1 cellular context compared by ENCODE assay signal in the genomic region with DNA sequence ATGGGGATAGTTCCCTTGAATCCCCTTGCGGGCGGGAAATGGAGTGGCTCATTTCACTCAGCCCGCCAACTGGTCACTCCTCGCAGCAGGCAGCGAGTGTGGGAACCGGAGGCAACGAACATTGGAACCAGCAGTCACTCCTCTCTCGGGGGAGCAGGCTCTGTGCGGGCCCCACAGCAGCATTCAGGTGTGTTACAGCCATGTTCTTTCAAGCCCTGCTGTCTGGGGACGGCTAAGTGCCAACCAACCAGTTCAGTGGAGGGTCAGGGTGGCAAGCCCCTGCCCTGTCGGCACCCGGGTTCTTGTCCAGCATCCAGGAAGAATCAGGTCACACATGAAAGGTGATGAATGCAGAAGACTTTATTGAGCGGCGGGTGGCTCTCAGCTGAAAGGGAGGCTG.
TF ChIP-seq lines count a peak whose summit lies in the region.

No MANE protein-coding gene starts in this region.

TF ChIP-seq in GM23338, 12 proteins besides CTCF, POLR2A, EP300 and RAD21 (continued from another document):
- TF ChIP-seq, protein P1, sequence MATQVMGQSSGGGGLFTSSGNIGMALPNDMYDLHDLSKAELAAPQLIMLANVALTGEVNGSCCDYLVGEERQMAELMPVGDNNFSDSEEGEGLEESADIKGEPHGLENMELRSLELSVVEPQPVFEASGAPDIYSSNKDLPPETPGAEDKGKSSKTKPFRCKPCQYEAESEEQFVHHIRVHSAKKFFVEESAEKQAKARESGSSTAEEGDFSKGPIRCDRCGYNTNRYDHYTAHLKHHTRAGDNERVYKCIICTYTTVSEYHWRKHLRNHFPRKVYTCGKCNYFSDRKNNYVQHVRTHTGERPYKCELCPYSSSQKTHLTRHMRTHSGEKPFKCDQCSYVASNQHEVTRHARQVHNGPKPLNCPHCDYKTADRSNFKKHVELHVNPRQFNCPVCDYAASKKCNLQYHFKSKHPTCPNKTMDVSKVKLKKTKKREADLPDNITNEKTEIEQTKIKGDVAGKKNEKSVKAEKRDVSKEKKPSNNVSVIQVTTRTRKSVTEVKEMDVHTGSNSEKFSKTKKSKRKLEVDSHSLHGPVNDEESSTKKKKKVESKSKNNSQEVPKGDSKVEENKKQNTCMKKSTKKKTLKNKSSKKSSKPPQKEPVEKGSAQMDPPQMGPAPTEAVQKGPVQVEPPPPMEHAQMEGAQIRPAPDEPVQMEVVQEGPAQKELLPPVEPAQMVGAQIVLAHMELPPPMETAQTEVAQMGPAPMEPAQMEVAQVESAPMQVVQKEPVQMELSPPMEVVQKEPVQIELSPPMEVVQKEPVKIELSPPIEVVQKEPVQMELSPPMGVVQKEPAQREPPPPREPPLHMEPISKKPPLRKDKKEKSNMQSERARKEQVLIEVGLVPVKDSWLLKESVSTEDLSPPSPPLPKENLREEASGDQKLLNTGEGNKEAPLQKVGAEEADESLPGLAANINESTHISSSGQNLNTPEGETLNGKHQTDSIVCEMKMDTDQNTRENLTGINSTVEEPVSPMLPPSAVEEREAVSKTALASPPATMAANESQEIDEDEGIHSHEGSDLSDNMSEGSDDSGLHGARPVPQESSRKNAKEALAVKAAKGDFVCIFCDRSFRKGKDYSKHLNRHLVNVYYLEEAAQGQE (IDR thresholded peaks at IDR 0.05; ENCODE audit: unreplicated experiment): no peak
- TF ChIP-seq CREB1 (CRISPR knock-in tag; IDR thresholded peaks at IDR 0.05; ENCODE audit: low read depth) (no peak), NANOG (IDR thresholded peaks at IDR 0.05; ENCODE audit: borderline replicate concordance) (no peak), EZH2phosphoT487 (IDR thresholded peaks at IDR 0.05; ENCODE audit: unreplicated experiment) (no peak), ZNF331 (CRISPR knock-in tag; IDR thresholded peaks at IDR 0.05; ENCODE audit: low read depth) (no peak), ZNF114 (CRISPR knock-in tag; IDR thresholded peaks at IDR 0.05) (no peak), EZH2 (IDR thresholded peaks at IDR 0.05; ENCODE audit: low read depth, unreplicated experiment) (no peak)
- TF ChIP-seq, protein P2, sequence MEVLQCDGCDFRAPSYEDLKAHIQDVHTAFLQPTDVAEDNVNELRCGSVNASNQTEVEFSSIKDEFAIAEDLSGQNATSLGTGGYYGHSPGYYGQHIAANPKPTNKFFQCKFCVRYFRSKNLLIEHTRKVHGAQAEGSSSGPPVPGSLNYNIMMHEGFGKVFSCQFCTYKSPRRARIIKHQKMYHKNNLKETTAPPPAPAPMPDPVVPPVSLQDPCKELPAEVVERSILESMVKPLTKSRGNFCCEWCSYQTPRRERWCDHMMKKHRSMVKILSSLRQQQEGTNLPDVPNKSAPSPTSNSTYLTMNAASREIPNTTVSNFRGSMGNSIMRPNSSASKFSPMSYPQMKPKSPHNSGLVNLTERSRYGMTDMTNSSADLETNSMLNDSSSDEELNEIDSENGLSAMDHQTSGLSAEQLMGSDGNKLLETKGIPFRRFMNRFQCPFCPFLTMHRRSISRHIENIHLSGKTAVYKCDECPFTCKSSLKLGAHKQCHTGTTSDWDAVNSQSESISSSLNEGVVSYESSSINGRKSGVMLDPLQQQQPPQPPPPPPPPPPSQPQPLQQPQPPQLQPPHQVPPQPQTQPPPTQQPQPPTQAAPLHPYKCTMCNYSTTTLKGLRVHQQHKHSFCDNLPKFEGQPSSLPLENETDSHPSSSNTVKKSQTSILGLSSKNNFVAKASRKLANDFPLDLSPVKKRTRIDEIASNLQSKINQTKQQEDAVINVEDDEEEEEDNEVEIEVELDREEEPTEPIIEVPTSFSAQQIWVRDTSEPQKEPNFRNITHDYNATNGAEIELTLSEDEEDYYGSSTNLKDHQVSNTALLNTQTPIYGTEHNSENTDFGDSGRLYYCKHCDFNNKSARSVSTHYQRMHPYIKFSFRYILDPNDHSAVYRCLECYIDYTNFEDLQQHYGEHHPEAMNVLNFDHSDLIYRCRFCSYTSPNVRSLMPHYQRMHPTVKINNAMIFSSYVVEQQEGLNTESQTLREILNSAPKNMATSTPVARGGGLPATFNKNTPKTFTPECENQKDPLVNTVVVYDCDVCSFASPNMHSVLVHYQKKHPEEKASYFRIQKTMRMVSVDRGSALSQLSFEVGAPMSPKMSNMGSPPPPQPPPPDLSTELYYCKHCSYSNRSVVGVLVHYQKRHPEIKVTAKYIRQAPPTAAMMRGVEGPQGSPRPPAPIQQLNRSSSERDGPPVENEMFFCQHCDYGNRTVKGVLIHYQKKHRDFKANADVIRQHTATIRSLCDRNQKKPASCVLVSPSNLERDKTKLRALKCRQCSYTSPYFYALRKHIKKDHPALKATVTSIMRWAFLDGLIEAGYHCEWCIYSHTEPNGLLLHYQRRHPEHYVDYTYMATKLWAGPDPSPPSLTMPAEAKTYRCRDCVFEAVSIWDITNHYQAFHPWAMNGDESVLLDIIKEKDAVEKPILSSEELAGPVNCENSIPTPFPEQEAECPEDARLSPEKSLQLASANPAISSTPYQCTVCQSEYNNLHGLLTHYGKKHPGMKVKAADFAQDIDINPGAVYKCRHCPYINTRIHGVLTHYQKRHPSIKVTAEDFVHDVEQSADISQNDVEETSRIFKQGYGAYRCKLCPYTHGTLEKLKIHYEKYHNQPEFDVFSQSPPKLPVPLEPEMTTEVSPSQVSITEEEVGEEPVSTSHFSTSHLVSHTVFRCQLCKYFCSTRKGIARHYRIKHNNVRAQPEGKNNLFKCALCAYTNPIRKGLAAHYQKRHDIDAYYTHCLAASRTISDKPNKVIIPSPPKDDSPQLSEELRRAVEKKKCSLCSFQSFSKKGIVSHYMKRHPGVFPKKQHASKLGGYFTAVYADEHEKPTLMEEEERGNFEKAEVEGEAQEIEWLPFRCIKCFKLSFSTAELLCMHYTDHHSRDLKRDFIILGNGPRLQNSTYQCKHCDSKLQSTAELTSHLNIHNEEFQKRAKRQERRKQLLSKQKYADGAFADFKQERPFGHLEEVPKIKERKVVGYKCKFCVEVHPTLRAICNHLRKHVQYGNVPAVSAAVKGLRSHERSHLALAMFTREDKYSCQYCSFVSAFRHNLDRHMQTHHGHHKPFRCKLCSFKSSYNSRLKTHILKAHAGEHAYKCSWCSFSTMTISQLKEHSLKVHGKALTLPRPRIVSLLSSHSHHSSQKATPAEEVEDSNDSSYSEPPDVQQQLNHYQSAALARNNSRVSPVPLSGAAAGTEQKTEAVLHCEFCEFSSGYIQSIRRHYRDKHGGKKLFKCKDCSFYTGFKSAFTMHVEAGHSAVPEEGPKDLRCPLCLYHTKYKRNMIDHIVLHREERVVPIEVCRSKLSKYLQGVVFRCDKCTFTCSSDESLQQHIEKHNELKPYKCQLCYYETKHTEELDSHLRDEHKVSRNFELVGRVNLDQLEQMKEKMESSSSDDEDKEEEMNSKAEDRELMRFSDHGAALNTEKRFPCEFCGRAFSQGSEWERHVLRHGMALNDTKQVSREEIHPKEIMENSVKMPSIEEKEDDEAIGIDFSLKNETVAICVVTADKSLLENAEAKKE (CRISPR knock-in tag; IDR thresholded peaks at IDR 0.05): no peak
